In the genomic region with DNA sequence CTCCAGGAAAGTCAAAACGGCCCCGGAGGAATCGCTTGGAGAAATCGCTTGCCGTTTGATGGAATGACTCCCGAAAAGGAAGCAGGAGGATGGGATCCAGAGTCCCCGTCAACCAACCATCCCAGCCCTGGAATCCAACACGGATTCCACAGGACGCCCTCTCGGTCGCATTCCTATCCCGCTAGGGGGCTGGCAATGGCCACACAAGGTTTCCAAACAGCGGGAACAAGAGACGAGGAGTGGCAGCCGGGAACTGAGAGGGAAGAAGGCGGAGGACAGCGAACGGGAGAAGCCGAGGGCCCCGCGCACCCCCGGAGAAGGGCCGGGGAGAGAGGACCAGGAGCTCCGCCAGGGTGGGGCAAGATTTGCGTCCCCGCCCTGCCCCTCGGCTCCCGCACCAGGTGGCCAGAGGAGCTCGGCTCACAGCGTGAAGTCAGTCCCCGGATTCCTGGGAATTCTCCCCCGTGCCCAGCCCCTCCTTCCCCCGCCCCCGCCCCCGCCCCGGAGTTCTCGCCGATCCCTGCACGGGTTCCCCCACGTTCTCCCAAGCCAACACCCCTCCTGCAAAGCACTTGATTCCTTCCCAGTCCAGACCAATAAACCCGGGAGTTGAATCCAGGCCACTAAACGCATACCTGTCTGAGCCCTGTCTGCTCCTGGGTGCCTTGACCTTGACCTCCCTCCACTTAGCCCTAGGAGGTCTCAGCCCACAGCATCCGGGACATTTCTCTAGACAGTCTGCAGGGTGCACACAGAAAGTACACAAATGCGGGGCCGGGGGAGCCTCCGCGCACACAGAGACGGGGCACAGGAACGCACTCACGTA, we compare ENCODE assay signal across 1 cellular context.
TF ChIP-seq lines count a peak whose summit lies in the region.

No MANE protein-coding gene starts in this region.

TF ChIP-seq in HEK293, 187 proteins besides CTCF, POLR2A, EP300 and RAD21 (continued from another document):
- TF ChIP-seq KLF1 (tag by site-specific recombination; IDR thresholded peaks at IDR 0.05) (peak; percentile 93), ZIC2 (tag by site-specific recombination; IDR thresholded peaks at IDR 0.05) (peak; percentile 12; the same call in 1 of the 2 replicates), ZNF341 (tag by site-specific recombination; IDR thresholded peaks at IDR 0.05; ENCODE audit: low read depth) (no peak), ZNF791 (tag by site-specific recombination; IDR thresholded peaks at IDR 0.05) (no peak), ZNF223 (tag by site-specific recombination; IDR thresholded peaks at IDR 0.05) (no peak), ZBTB8A (tag by site-specific recombination; IDR thresholded peaks at IDR 0.05) (peak; percentile 32), HOXA7 (CRISPR knock-in tag; IDR thresholded peaks at IDR 0.05; ENCODE audit: borderline replicate concordance) (no peak), ZNF433 (tag by site-specific recombination; IDR thresholded peaks at IDR 0.05; ENCODE audit: low read depth) (no peak), SP7 (tag by site-specific recombination; IDR thresholded peaks at IDR 0.05) (no peak), ZNF311 (tag by site-specific recombination; IDR thresholded peaks at IDR 0.05; ENCODE audit: borderline replicate concordance) (no peak), GLIS1 (tag by site-specific recombination; IDR thresholded peaks at IDR 0.05) (peak; percentile 57)
- TF ChIP-seq, protein P1, sequence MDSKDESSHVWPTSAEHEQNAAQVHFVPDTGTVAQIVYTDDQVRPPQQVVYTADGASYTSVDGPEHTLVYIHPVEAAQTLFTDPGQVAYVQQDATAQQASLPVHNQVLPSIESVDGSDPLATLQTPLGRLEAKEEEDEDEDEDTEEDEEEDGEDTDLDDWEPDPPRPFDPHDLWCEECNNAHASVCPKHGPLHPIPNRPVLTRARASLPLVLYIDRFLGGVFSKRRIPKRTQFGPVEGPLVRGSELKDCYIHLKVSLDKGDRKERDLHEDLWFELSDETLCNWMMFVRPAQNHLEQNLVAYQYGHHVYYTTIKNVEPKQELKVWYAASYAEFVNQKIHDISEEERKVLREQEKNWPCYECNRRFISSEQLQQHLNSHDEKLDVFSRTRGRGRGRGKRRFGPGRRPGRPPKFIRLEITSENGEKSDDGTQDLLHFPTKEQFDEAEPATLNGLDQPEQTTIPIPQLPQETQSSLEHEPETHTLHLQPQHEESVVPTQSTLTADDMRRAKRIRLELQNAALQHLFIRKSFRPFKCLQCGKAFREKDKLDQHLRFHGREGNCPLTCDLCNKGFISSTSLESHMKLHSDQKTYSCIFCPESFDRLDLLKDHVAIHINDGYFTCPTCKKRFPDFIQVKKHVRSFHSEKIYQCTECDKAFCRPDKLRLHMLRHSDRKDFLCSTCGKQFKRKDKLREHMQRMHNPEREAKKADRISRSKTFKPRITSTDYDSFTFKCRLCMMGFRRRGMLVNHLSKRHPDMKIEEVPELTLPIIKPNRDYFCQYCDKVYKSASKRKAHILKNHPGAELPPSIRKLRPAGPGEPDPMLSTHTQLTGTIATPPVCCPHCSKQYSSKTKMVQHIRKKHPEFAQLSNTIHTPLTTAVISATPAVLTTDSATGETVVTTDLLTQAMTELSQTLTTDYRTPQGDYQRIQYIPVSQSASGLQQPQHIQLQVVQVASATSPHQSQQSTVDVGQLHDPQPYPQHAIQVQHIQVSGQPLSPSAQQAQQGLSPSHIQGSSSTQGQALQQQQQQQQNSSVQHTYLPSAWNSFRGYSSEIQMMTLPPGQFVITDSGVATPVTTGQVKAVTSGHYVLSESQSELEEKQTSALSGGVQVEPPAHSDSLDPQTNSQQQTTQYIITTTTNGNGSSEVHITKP (tag by site-specific recombination; IDR thresholded peaks at IDR 0.05): peak; percentile 76
